Comparison of ENCODE assay signal across 1 cellular context in genomic region chr7:93361853-93362252, GRCh38.
TF ChIP-seq lines count a peak whose summit lies in the region.

No MANE protein-coding gene starts in this region.

TF ChIP-seq in K562, 482 proteins besides CTCF, POLR2A, EP300 and RAD21 (continued from another document):
- TF ChIP-seq PATZ1 (CRISPR knock-in tag; IDR thresholded peaks at IDR 0.05; ENCODE audit: borderline replicate concordance) (no peak), PREB (CRISPR knock-in tag; IDR thresholded peaks at IDR 0.05) (no peak), CEBPG (CRISPR knock-in tag; IDR thresholded peaks at IDR 0.05) (no peak), CEBPG (tag; conservative IDR thresholded peaks at IDR 0.05 in 1 of 2, IDR thresholded peaks at IDR 0.05 in 1 of 2) (no peak), FUS (optimal IDR thresholded peaks at IDR 0.05; ENCODE audit: low read depth, low read length) (no peak), CREB5 (CRISPR knock-in tag; IDR thresholded peaks at IDR 0.05) (no peak), CHCHD3 (CRISPR knock-in tag; IDR thresholded peaks at IDR 0.05) (no peak), ZNF324 (CRISPR knock-in tag; IDR thresholded peaks at IDR 0.05) (no peak), EGR1 (conservative IDR thresholded peaks at IDR 0.05) (no peak), RBM34 (IDR thresholded peaks at IDR 0.05; ENCODE audit: borderline replicate concordance, insufficient read depth, low read length) (no peak), ERF (CRISPR knock-in tag; IDR thresholded peaks at IDR 0.05) (no peak)
